Comparison of ENCODE assay signal across 30 cellular contexts in genomic region chr10:18350340-18350739, GRCh38.
DNase-seq lines count a peak whose midpoint lies in the region; ATAC-seq and TF ChIP-seq lines count a peak whose summit lies in the region.
"Had no signal": no experiment of that assay in that cellular context is flagged by ENCODE, and none has a peak within 500 bp of the region (broad histone marks: within the 10 kb centered on the region; RNA-seq: fewer than 3 reads in every experiment).

No MANE protein-coding gene starts in this region.

- no peaks in the 10 kb centered on the region for H3K4me1 ChIP-seq in endodermal cell (ENCODE audit: control insufficient read depth, insufficient read depth, low read length)
- H3K4me1 ChIP-seq: A549, gastrocnemius medialis, left lung, SJSA1, suprapubic skin, upper lobe of right lung had no signal

- H3K9ac ChIP-seq in endodermal cell (ENCODE audit: extremely low read depth, low read length, poor library complexity, severe bottlenecking), result no peak overlapping the region

- H3K27me3 Mint-ChIP-seq in endodermal cell (ENCODE audit: insufficient read depth), result no peaks in the 10 kb centered on the region
- H3K27me3 Mint-ChIP-seq: CD4-positive, alpha-beta T cell had no signal

- no peaks in the 10 kb centered on the region for H3K9me3 ChIP-seq in endodermal cell (ENCODE audit: control insufficient read depth, low read length)
- H3K9me3 ChIP-seq: A549, gastrocnemius medialis, left lung, ovary, SJSA1, suprapubic skin, upper lobe of right lung had no signal

- H3K4me3 Mint-ChIP-seq in endodermal cell, result no peak overlapping the region
- H3K4me3 Mint-ChIP-seq: CD4-positive, alpha-beta T cell had no signal

- no peaks in the 10 kb centered on the region for H3K36me3 ChIP-seq in endodermal cell (ENCODE audit: control insufficient read depth, insufficient read depth, low read length)
- H3K36me3 ChIP-seq: brain microvascular endothelial cell, gastrocnemius medialis, left lung, ovary, SJSA1, suprapubic skin, upper lobe of right lung, WERI-Rb-1 had no signal

- no peak overlapping the region for H3K4me3 ChIP-seq in endodermal cell (ENCODE audit: low read length)
- H3K4me3 ChIP-seq: A549, gastrocnemius medialis, left lung, ovary, SJSA1, suprapubic skin, upper lobe of right lung had no signal

- peak overlapping the region; percentile 90 for H3K27ac Mint-ChIP-seq in endodermal cell
- H3K27ac Mint-ChIP-seq: activated naive CD4-positive, alpha-beta T cell treated with anti-CD3 and anti-CD28 coated beads, Interleukin-2, amount 50 U/mL, for 72 hours; CD4-positive, alpha-beta T cell had no signal

- WGBS in endodermal cell (ENCODE audit: insufficient coverage in 1 of 2, insufficient read length in 1 of 2), 2 experiments, result 67 to 72% methylated on average over 5 to 6 of the region's 6 CpGs

- no peak for ATAC-seq in HG03097 (IDR thresholded peaks at IDR 0.05; ENCODE audit: low FRiP score, unreplicated experiment)
- ATAC-seq: A549; activated naive CD4-positive, alpha-beta T cell treated with anti-CD3 and anti-CD28 coated beads, Interleukin-2, amount 50 U/mL, for 72 hours; gastrocnemius medialis; left lung; upper lobe of right lung had no signal

- TF ChIP-seq CTCF in endodermal cell (conservative IDR thresholded peaks at IDR 0.05), result no peak

- peak; percentile 51 for DNase-seq in NCI-H82 (lab: John Stamatoyannopoulos, UW)
- DNase-seq in NCI-H82 treated with DMSO at 0.1 percent for 48 hours (lab: John Stamatoyannopoulos, UW; ENCODE audit: unreplicated experiment), result no peak
- DNase-seq in NCI-H146 (lab: John Stamatoyannopoulos, UW), result peak; percentile 16
- no peak for DNase-seq in endodermal cell
- peak; percentile 38 for DNase-seq in retina
- no peak for DNase-seq in CD1c-positive myeloid dendritic cell (ENCODE audit: extremely low spot score)
- DNase-seq in DMS114 treated with DMSO at 0.1 percent for 48 hours (lab: John Stamatoyannopoulos, UW; ENCODE audit: unreplicated experiment), result no peak
- DNase-seq: activated CD4-positive, alpha-beta T cell treated with anti-CD3 and anti-CD28 coated beads for 48 hours; activated effector memory CD4-positive, alpha-beta T cell treated with Interleukin-2 at 50 U/mL for 16 hours; amygdala; brain microvascular endothelial cell; CD4-positive, alpha-beta T cell; gastrocnemius medialis; hypothalamus; KG1; left lung; mesendoderm; NCI-H1105 treated with DMSO at 0.1 percent for 48 hours; NCI-H526; ovary; stimulated activated CD4-positive, alpha-beta T cell treated with anti-CD3 and anti-CD28 coated beads, Interleukin-1b, Interleukin-23, amount 100 ng/mL, for 48 hours; stimulated activated naive CD4-positive, alpha-beta T cell treated with Interleukin-2 at 50 U/mL for 16 hours; upper lobe of right lung; WERI-Rb-1 had no signal

- H3K36me3 Mint-ChIP-seq in endodermal cell (ENCODE audit: low read depth), result no peaks in the 10 kb centered on the region
- H3K36me3 Mint-ChIP-seq: activated naive CD4-positive, alpha-beta T cell treated with anti-CD3 and anti-CD28 coated beads, Interleukin-2, amount 50 U/mL, for 72 hours had no signal

- no peaks in the 10 kb centered on the region for H3K27me3 ChIP-seq in endodermal cell (ENCODE audit: control insufficient read depth, insufficient read depth, low read length, poor library complexity, severe bottlenecking)
- H3K27me3 ChIP-seq: brain microvascular endothelial cell, gastrocnemius medialis, left lung, ovary, SJSA1, suprapubic skin, upper lobe of right lung had no signal

- H3K9me3 Mint-ChIP-seq in endodermal cell, result no peaks in the 10 kb centered on the region
- H3K9me3 Mint-ChIP-seq: CD4-positive, alpha-beta T cell had no signal

- H3K27ac ChIP-seq in endodermal cell (ENCODE audit: low read depth, low read length), result no peak overlapping the region
- H3K27ac ChIP-seq: A549, brain microvascular endothelial cell, gastrocnemius medialis, HL-60, left lung, ovary, SJSA1, suprapubic skin, upper lobe of right lung, WERI-Rb-1 had no signal

- H3K4me1 Mint-ChIP-seq in endodermal cell, result peaks cover 4% of the 10 kb centered on the region

Comparison
In these comparisons a context has a peak if more than half of its experiments do, and no peak if none do; other contexts are left out.
1. DNase-seq: peak in NCI-H82 (single experiment), NCI-H146 (single experiment) and retina (single experiment); none in NCI-H82 treated with DMSO at 0.1 percent for 48 hours (single experiment), endodermal cell (single experiment), CD1c-positive myeloid dendritic cell (single experiment) and DMS114 treated with DMSO at 0.1 percent for 48 hours (single experiment).